ENCODE assay signal across 1 cellular context in genomic region chr2:75609937-75610508, GRCh38.
TF ChIP-seq lines count a peak whose summit lies in the region.

No MANE protein-coding gene starts in this region.

TF ChIP-seq in IMR-90, 13 proteins besides CTCF, POLR2A, EP300 and RAD21 (continued from another document):
- TF ChIP-seq CEBPB (IDR thresholded peaks at IDR 0.05; ENCODE audit: low read depth, low read length) (no peak), RCOR1 (IDR thresholded peaks at IDR 0.05; ENCODE audit: insufficient replicate concordance, low read length) (no peak), MAZ (IDR thresholded peaks at IDR 0.05; ENCODE audit: borderline replicate concordance, low read depth, low read length) (no peak), RFX5 (IDR thresholded peaks at IDR 0.05; ENCODE audit: low read depth, low read length) (no peak), ELK1 (IDR thresholded peaks at IDR 0.05; ENCODE audit: borderline replicate concordance, low read depth, low read length) (no peak), MAFK (IDR thresholded peaks at IDR 0.05; ENCODE audit: low read depth, low read length) (no peak), NFE2L2 (IDR thresholded peaks at IDR 0.05; ENCODE audit: low read depth, low read length) (no peak)
TF ChIP-seq in IMR-90: peak in this region for 0.
